25 cellular contexts compared by ENCODE assay signal in the genomic region with DNA sequence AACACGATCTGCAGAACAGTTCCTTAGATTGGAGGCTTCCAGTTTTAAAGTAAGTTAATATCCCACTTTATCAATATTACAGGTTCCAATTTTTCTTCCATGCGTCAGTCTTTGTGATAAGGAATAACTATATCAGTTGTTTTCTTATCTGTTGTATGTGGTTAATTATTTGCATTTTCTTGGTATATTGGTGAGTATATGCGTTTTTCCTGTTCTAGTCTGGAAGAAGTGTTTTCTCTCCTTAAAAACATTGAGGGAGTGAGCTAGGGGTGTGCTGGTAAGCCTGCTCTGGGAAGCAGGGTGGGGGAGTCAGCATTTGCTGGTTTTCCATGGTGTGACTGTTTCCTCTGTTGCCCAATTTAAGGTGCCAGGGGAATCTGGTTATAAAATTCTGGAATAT. TPM values are rescaled to one million over a fixed set of nuclear protein-coding genes. Genes with fewer than 3 reads are reported as not detected.
DNase-seq lines count a peak whose midpoint lies in the region; ATAC-seq and TF ChIP-seq lines count a peak whose summit lies in the region.
"Had no signal": no experiment of that assay in that cellular context is flagged by ENCODE, and none has a peak within 500 bp of the region (broad histone marks: within the 10 kb centered on the region; RNA-seq: fewer than 3 reads in every experiment).

No MANE protein-coding gene starts in this region.

- no peak overlapping the region for H3K9ac ChIP-seq in rectal smooth muscle tissue (ENCODE audit: low read length)
- H3K9ac ChIP-seq: SK-N-SH had no signal

- DNase-seq in heart left ventricle, result no peak
- no peak for DNase-seq in Right ventricle myocardium superior
- DNase-seq in aorta, result no peak
- no peak for DNase-seq in foreskin melanocyte
- no peak for DNase-seq in NCI-H2227 (lab: John Stamatoyannopoulos, UW; ENCODE audit: unreplicated experiment)
- DNase-seq in COR-L47 (lab: John Stamatoyannopoulos, UW), result no peak
- DNase-seq: activated CD4-positive, alpha-beta T cell treated with anti-CD3 and anti-CD28 coated beads for 48 hours; activated naive CD4-positive, alpha-beta T cell treated with Interleukin-2 at 50 U/mL for 16 hours; activated T-cell treated with anti-CD3 and anti-CD28 coated beads, Interleukin-2, amount 50 U/mL, for 4 hours; cerebellar nuclear complex; DMS53; effector memory CD4-positive, alpha-beta T cell; kidney; NCI-H1092; NCI-H1930; SK-N-SH; stimulated activated CD4-positive, alpha-beta T cell treated with anti-CD3 and anti-CD28 coated beads, Interleukin-4, amount 100 ng/mL, for 1 hour; stimulated activated naive CD4-positive, alpha-beta T cell treated with Interleukin-2 at 50 U/mL for 16 hours; trophoblast cell had no signal

- H3K27me3 ChIP-seq in heart left ventricle, result no peaks in the 10 kb centered on the region
- no peaks in the 10 kb centered on the region for H3K27me3 ChIP-seq in gastroesophageal sphincter
- H3K27me3 ChIP-seq in rectal smooth muscle tissue (ENCODE audit: control insufficient read depth, insufficient read depth, low read length), result no peaks in the 10 kb centered on the region
- no peaks in the 10 kb centered on the region for H3K27me3 ChIP-seq in aorta (ENCODE audit: control insufficient read depth in 1 of 2, insufficient read depth in 2 of 2, low read length in 1 of 2)

- WGBS in heart left ventricle, 4 donors, result 64 to 74% (median 73%) methylated on average over 3 of the region's 3 CpGs
- WGBS in gastroesophageal sphincter (ENCODE audit: low coverage in 1 of 2), 2 donors, result 64 to 86% methylated on average over 3 of the region's 3 CpGs
- 58 to 66% methylated on average over 3 of the region's 3 CpGs for WGBS in aorta, 2 donors

- no peak for TF ChIP-seq POLR2A in heart left ventricle (IDR thresholded peaks at IDR 0.05)
- no peak for TF ChIP-seq POLR2A in gastroesophageal sphincter (IDR thresholded peaks at IDR 0.05)

- H3K9me3 ChIP-seq in heart left ventricle (no peaks in the 10 kb centered on the region), gastroesophageal sphincter (no peaks in the 10 kb centered on the region), aorta (ENCODE audit: control insufficient read depth, low read length) (no peaks in the 10 kb centered on the region)
- H3K9me3 ChIP-seq: A549, SK-N-SH had no signal

- H3K36me3 ChIP-seq in heart left ventricle, result peaks cover 0 to 92% (median 64%) of the 10 kb centered on the region in 9 donors
- H3K36me3 ChIP-seq in gastroesophageal sphincter, result peaks cover 0 to 80% of the 10 kb centered on the region in 2 donors
- H3K36me3 ChIP-seq in rectal smooth muscle tissue (ENCODE audit: control insufficient read depth, insufficient read depth, low read length), result peaks cover 7% of the 10 kb centered on the region
- peaks cover 0 to 2% of the 10 kb centered on the region in 2 donors for H3K36me3 ChIP-seq in aorta (ENCODE audit: control insufficient read depth in 1 of 2, insufficient read depth in 2 of 2, low read length in 1 of 2)

- TF ChIP-seq CTCF in heart left ventricle (IDR thresholded peaks at IDR 0.05) (no peak), gastroesophageal sphincter (IDR thresholded peaks at IDR 0.05) (no peak)

- ATAC-seq in heart left ventricle (no peak), Right ventricle myocardium superior (ENCODE audit: poor library complexity) (no peak), gastroesophageal sphincter (no peak), aorta (ENCODE audit: low FRiP score) (no peak)
- ATAC-seq: A549; activated T-cell treated with anti-CD3 and anti-CD28 coated beads, Interleukin-2, amount 50 U/mL, for 4 hours; esophagus mucosa had no signal

- peaks cover 0 to 22% (median 5%) of the 10 kb centered on the region in 12 donors for H3K4me1 ChIP-seq in heart left ventricle
- H3K4me1 ChIP-seq in gastroesophageal sphincter, result peaks cover 2 to 30% (median 3%) of the 10 kb centered on the region in 3 donors
- H3K4me1 ChIP-seq in rectal smooth muscle tissue (ENCODE audit: control insufficient read depth, insufficient read depth, low read length), result peaks cover 17% of the 10 kb centered on the region
- H3K4me1 ChIP-seq in aorta (ENCODE audit: control insufficient read depth in 1 of 2, insufficient read depth in 2 of 2, low read length in 2 of 2), result no peaks in the 10 kb centered on the region
- H3K4me1 ChIP-seq: A549 had no signal

- H3K27ac ChIP-seq in heart left ventricle, result peak overlapping the region in 9 of 12 donors; percentile 2 to 82 (median 72)
- peak overlapping the region; percentile 52 to 81 (median 78) for H3K27ac ChIP-seq in gastroesophageal sphincter
- H3K27ac ChIP-seq in rectal smooth muscle tissue (ENCODE audit: low read depth, low read length), result peak overlapping the region; percentile 77
- peak overlapping the region; percentile 83 to 85 for H3K27ac ChIP-seq in aorta (ENCODE audit: low read depth in 1 of 2, low read length in 2 of 2)
- H3K27ac ChIP-seq: A549, VCaP had no signal

- intact Hi-C loops in heart left ventricle (cut with DNase I) (no loop called here), Right ventricle myocardium superior (cut with DNase I) (no loop called here), aorta (cut with DNase I) (no loop called here)

- H3K4me3 ChIP-seq in heart left ventricle (no peak overlapping the region), gastroesophageal sphincter (no peak overlapping the region), rectal smooth muscle tissue (ENCODE audit: low read length) (no peak overlapping the region), aorta (ENCODE audit: low read length in 2 of 2) (no peak overlapping the region)
- H3K4me3 ChIP-seq: A549, lung had no signal

- TF ChIP-seq EP300 in gastroesophageal sphincter (IDR thresholded peaks at IDR 0.05), result no peak

RNA-seq across cellular contexts. Expression of gene KIF1B, which starts 50.2 kb away (rescaled TPM):
- total RNA-seq in heart left ventricle (100 to 1,000 TPM in 2 of 9 donors, 10 to 100 TPM in 7; 65.5 to 137 (median 82.0) TPM), Right ventricle myocardium superior (66.8 TPM), gastroesophageal sphincter (10 to 100 TPM; 63.1 to 83.8 (median 71.2) TPM), aorta (10 to 100 TPM; 60.0 to 67.6 TPM)
- polyA plus RNA-seq in heart left ventricle (10 to 100 TPM; 25.0 to 65.9 TPM), aorta (10 to 100 TPM in 1 of 2 donors, 1 to 10 TPM in 1; 7.4 to 10.2 TPM)
